8 cellular contexts compared by ENCODE assay signal in genomic region chr6:117674991-117675657, GRCh38. TPM values are rescaled to one million over a fixed set of nuclear protein-coding genes. Genes with fewer than 3 reads are reported as not detected.
A peak's percentile ranks its signal among the peaks of the same experiment; 100 is the strongest.
DNase-seq lines count a peak whose midpoint lies in the region; ATAC-seq and TF ChIP-seq lines count a peak whose summit lies in the region.

Gene NUS1 (plus strand): TSS chr6:117675469. CDS start chr6:117675671, 202 bp downstream.

- POLR2A ChIA-PET in activated CD8-positive, alpha-beta T cell treated with anti-CD3 and anti-CD28 coated beads, Interleukin-2, amount 10 ng/mL, durations not matched to agents 7 days and 5 days (lab: Charles Lee), result no interaction called here

- no peaks in the 10 kb centered on the region for H3K9me3 Mint-ChIP-seq in activated CD8-positive, alpha-beta T cell treated with anti-CD3 and anti-CD28 coated beads, Interleukin-2, amount 10 ng/mL, durations not matched to agents 7 days and 5 days (ENCODE audit: insufficient read depth)

- TF ChIP-seq CTCF in lung (IDR thresholded peaks at IDR 0.05; ENCODE audit: control extremely low read depth, extremely low read depth), result peak; percentile 59

- H3K27ac ChIP-seq in lung (ENCODE audit: low read depth in 1 of 2, low read length in 1 of 2), result peak within 1 kb of the TSS; percentile 62 to 83

- CTCF ChIA-PET in activated CD8-positive, alpha-beta T cell treated with anti-CD3 and anti-CD28 coated beads, Interleukin-2, amount 10 ng/mL, durations not matched to agents 7 days and 5 days (lab: Charles Lee), result no interaction called here

- peak within 1 kb of the TSS; percentile 79 for H3K4me3 ChIP-seq in lung

- no peaks in the 10 kb centered on the region for H3K9me3 ChIP-seq in lung (ENCODE audit: control insufficient read depth in 2 of 2, insufficient read depth in 1 of 2, low read length in 1 of 2)

- peaks cover 8 to 26% of the 10 kb centered on the region in 2 donors for H3K4me1 ChIP-seq in lung (ENCODE audit: control insufficient read depth in 2 of 2, insufficient read depth in 2 of 2, low read length in 2 of 2)

- WGBS in lung, 2 donors, result 1% methylated on average over 38 to 53 of the region's 53 CpGs

- peak within 1 kb of the TSS; percentile 88 for H3K4me3 Mint-ChIP-seq in activated CD8-positive, alpha-beta T cell treated with anti-CD3 and anti-CD28 coated beads, Interleukin-2, amount 10 ng/mL, durations not matched to agents 7 days and 5 days

- DNase-seq in COLO668 (lab: John Stamatoyannopoulos, UW; ENCODE audit: unreplicated experiment) (peak; percentile 94), HT-29 (ENCODE audit: low spot score) (peak; percentile 95), NK-92 (lab: John Stamatoyannopoulos, UW; ENCODE audit: unreplicated experiment) (peak; percentile 90), lung (ENCODE audit: low spot score) (peak; percentile 98)
- DNase-seq in activated CD8-positive, alpha-beta T cell treated with anti-CD3 and anti-CD28 coated beads, Interleukin-2, amount 10 ng/mL, durations not matched to agents 7 days and 5 days, result peak; percentile 99
- DNase-seq in effector CD4-positive, alpha-beta T cell, result peak; percentile 98
- DNase-seq in stimulated activated CD4-positive, alpha-beta T cell treated with anti-CD3 and anti-CD28 coated beads, TNF-alpha, amount 100 ng/mL, for 24 hours (ENCODE audit: low read depth in 3 of 3), result peak; percentile 97 to 99 (median 97)

- no peaks in the 10 kb centered on the region for H3K27me3 Mint-ChIP-seq in activated CD8-positive, alpha-beta T cell treated with anti-CD3 and anti-CD28 coated beads, Interleukin-2, amount 10 ng/mL, durations not matched to agents 7 days and 5 days (ENCODE audit: low read depth)

- peaks cover 0 to 2% of the 10 kb centered on the region in 2 donors for H3K36me3 ChIP-seq in lung (ENCODE audit: control insufficient read depth in 2 of 2, insufficient read depth in 2 of 2, low read length in 2 of 2)

- H3K4me1 Mint-ChIP-seq in activated CD8-positive, alpha-beta T cell treated with anti-CD3 and anti-CD28 coated beads, Interleukin-2, amount 10 ng/mL, durations not matched to agents 7 days and 5 days (ENCODE audit: low read depth), result peaks cover 44% of the 10 kb centered on the region

- peak within 1 kb of the TSS; percentile 90 for H3K27ac Mint-ChIP-seq in activated CD8-positive, alpha-beta T cell treated with anti-CD3 and anti-CD28 coated beads, Interleukin-2, amount 10 ng/mL, durations not matched to agents 7 days and 5 days

- peak; percentile 99 for ATAC-seq in GM21360 (IDR thresholded peaks at IDR 0.05; ENCODE audit: unreplicated experiment)
- peak; percentile 95 for ATAC-seq in activated CD8-positive, alpha-beta T cell treated with anti-CD3 and anti-CD28 coated beads, Interleukin-2, amount 10 ng/mL, durations not matched to agents 7 days and 5 days
- ATAC-seq in lung (ENCODE audit: insufficient read depth, low FRiP score), result peak; percentile 98

- H3K27me3 ChIP-seq in lung (ENCODE audit: control insufficient read depth, insufficient read depth), result no peaks in the 10 kb centered on the region

- peaks cover 24% of the 10 kb centered on the region for H3K36me3 Mint-ChIP-seq in activated CD8-positive, alpha-beta T cell treated with anti-CD3 and anti-CD28 coated beads, Interleukin-2, amount 10 ng/mL, durations not matched to agents 7 days and 5 days (ENCODE audit: low read depth)

RNA-seq across cellular contexts. Expression of gene NUS1, which starts in this region (rescaled TPM):
- total RNA-seq in HT-29 (2014; rRNA removed; shearing (Covaris generic)), result 8.6 TPM in 2 replicates
- total RNA-seq in activated CD8-positive, alpha-beta T cell treated with anti-CD3 and anti-CD28 coated beads, Interleukin-2, amount 10 ng/mL, durations not matched to agents 7 days and 5 days, result 10 to 100 TPM; 27.5 to 29.1 TPM
- total RNA-seq in lung, result 10 to 100 TPM; 30.3 to 36.5 TPM
- polyA plus RNA-seq in lung, result 10 to 100 TPM; 20.3 to 32.7 TPM

Comparison
In these comparisons a context has a peak if more than half of its experiments do, and no peak if none do; other contexts are left out.
1. Peak in every context shown above with its lines: DNase-seq, ATAC-seq, H3K4me3 ChIP-seq and H3K27ac ChIP-seq.